ENCODE assay signal across 24 cellular contexts in the genomic region with DNA sequence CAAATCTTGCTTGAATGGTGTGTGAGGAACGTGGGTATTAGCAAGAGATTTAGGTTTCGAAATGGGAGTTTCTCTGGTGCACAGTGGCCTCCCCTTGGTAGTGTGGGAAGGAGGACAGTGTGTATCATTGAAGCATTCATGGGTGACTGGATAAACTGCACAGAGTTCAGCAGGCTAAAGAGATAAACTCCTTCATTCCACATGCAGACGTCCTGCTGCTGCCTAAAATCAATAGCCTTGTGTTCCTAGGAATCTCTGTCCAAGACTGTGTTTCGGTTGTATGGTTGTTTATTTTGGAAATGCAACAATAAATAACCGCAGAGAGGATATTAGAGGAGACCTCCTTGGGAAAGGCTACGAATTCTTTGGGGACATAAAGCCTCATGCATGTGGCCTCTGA.
DNase-seq lines count a peak whose midpoint lies in the region; ATAC-seq and TF ChIP-seq lines count a peak whose summit lies in the region.
"Had no signal": no experiment of that assay in that cellular context is flagged by ENCODE, and none has a peak within 500 bp of the region (broad histone marks: within the 10 kb centered on the region; RNA-seq: fewer than 3 reads in every experiment).

No MANE protein-coding gene starts in this region.

- H3K4me3 Mint-ChIP-seq in nephron progenitor cell: peak overlapping the region; percentile 12
- no peak overlapping the region for H3K4me3 Mint-ChIP-seq in activated naive CD8-positive, alpha-beta T cell treated with anti-CD3 and anti-CD28 coated beads for 36 hours
- H3K4me3 Mint-ChIP-seq: activated naive CD8-positive, alpha-beta T cell treated with anti-CD3 and anti-CD28 coated beads, Interleukin-2, amount 50 U/mL, for 24 hours had no signal

- H3K4me3 ChIP-seq in fibroblast of mammary gland (ENCODE audit: control insufficient read depth, low read depth, low read length): no peak overlapping the region
- H3K4me3 ChIP-seq: Peyer's patch had no signal

- no peak for TF ChIP-seq CTCF in fibroblast of mammary gland (conservative IDR thresholded peaks at IDR 0.05; ENCODE audit: control insufficient read depth, insufficient read depth, low read depth, low read length)
- TF ChIP-seq CTCF in nephron progenitor cell (IDR thresholded peaks at IDR 0.05): no peak

- no peaks in the 10 kb centered on the region for H3K27me3 Mint-ChIP-seq in nephron progenitor cell (ENCODE audit: low read depth, poor library complexity)
- H3K27me3 Mint-ChIP-seq in activated naive CD8-positive, alpha-beta T cell treated with anti-CD3 and anti-CD28 coated beads for 36 hours: peaks cover 34% of the 10 kb centered on the region

- peaks cover 29% of the 10 kb centered on the region for H3K9me3 Mint-ChIP-seq in nephron progenitor cell
- H3K9me3 Mint-ChIP-seq in activated naive CD8-positive, alpha-beta T cell treated with anti-CD3 and anti-CD28 coated beads for 36 hours: peaks cover 3% of the 10 kb centered on the region

- DNase-seq in Caki2 (ENCODE audit: low read depth): peak; percentile 27
- DNase-seq in T1000 (lab: John Stamatoyannopoulos, UW): peak; percentile 89
- DNase-seq in fibroblast of mammary gland (ENCODE audit: low read depth): peak; percentile 59
- no peak for DNase-seq in nephron progenitor cell
- no peak for DNase-seq in activated naive CD8-positive, alpha-beta T cell treated with anti-CD3 and anti-CD28 coated beads for 36 hours
- DNase-seq in HUDEP-2 (lab: John Stamatoyannopoulos, UW; ENCODE audit: unreplicated experiment in 76 of 76): no peak
- DNase-seq in anterior cingulate cortex (lab: John Stamatoyannopoulos, UW): no peak
- DNase-seq: activated CD4-positive, alpha-beta T cell treated with anti-CD3 and anti-CD28 coated beads, Interleukin-2, amount 50 U/mL, for 48 hours; activated CD4-positive, CD25-positive, alpha-beta regulatory T cell; activated effector memory CD4-positive, alpha-beta T cell treated with anti-CD3 and anti-CD28 coated beads, Interleukin-2, amount 50 U/mL, for 16 hours; activated naive CD8-positive, alpha-beta T cell treated with anti-CD3 and anti-CD28 coated beads, Interleukin-2, amount 50 U/mL, for 24 hours; CD4-positive, CD25-positive, alpha-beta regulatory T cell; cortex of kidney; DMS 273 treated with DMSO at 0.1 percent for 48 hours; HCEC 1CT; NCI-H1092 treated with DMSO at 0.1 percent for 48 hours; NCI-H2029 treated with DMSO at 0.1 percent for 48 hours; NCI-H446; NK-92 treated with Interleukin-12 subunit alpha and Interleukin-12 subunit beta, amount 100 ng/mL, for 24 hours; Peyer's patch; stimulated activated CD4-positive, alpha-beta T cell treated with anti-CD3 and anti-CD28 coated beads, Interleukin-12 subunit alpha, Interleukin-12 subunit beta, amount 100 ng/mL, for 4 hours; stimulated activated CD4-positive, alpha-beta T cell treated with anti-CD3 and anti-CD28 coated beads, Interleukin-4, amount 100 ng/mL, for 4 hours; stimulated activated naive CD8-positive, alpha-beta T cell treated with anti-CD3 and anti-CD28 coated beads, Interleukin-15, Interleukin-2, amounts not matched to agents 100 U/mL and 50 U/mL, for 24 hours had no signal

- peaks cover 62% of the 10 kb centered on the region for H3K4me1 Mint-ChIP-seq in nephron progenitor cell
- no peaks in the 10 kb centered on the region for H3K4me1 Mint-ChIP-seq in activated naive CD8-positive, alpha-beta T cell treated with anti-CD3 and anti-CD28 coated beads for 36 hours
- H3K4me1 Mint-ChIP-seq: activated naive CD8-positive, alpha-beta T cell treated with anti-CD3 and anti-CD28 coated beads, Interleukin-2, amount 50 U/mL, for 24 hours; CD4-positive, CD25-positive, alpha-beta regulatory T cell had no signal

- peaks cover 27% of the 10 kb centered on the region for H3K36me3 Mint-ChIP-seq in nephron progenitor cell (ENCODE audit: low read depth)
- no peaks in the 10 kb centered on the region for H3K36me3 Mint-ChIP-seq in activated naive CD8-positive, alpha-beta T cell treated with anti-CD3 and anti-CD28 coated beads for 36 hours
- H3K36me3 Mint-ChIP-seq: CD4-positive, CD25-positive, alpha-beta regulatory T cell had no signal

- in situ Hi-C loops in Caki2 (cut with HindIII; ENCODE audit: low pct_unique_long_range_greater_than_20kb, low sequenced_read_pairs): no loop called here

- H3K27ac Mint-ChIP-seq in nephron progenitor cell: peak overlapping the region; percentile 98
- H3K27ac Mint-ChIP-seq in activated naive CD8-positive, alpha-beta T cell treated with anti-CD3 and anti-CD28 coated beads for 36 hours: no peak overlapping the region
- H3K27ac Mint-ChIP-seq: activated naive CD8-positive, alpha-beta T cell treated with anti-CD3 and anti-CD28 coated beads, Interleukin-2, amount 50 U/mL, for 24 hours had no signal

- no peak for ATAC-seq in GM18873 (IDR thresholded peaks at IDR 0.05; ENCODE audit: low FRiP score, unreplicated experiment)
- ATAC-seq: activated naive CD8-positive, alpha-beta T cell treated with anti-CD3 and anti-CD28 coated beads, Interleukin-2, amount 50 U/mL, for 24 hours; stimulated activated naive CD8-positive, alpha-beta T cell treated with anti-CD3 and anti-CD28 coated beads, Interleukin-15, Interleukin-2, amounts not matched to agents 100 U/mL and 50 U/mL, for 24 hours had no signal

Comparison
In these comparisons a context has a peak if more than half of its experiments do, and no peak if none do; other contexts are left out.
1. DNase-seq: peak in Caki2 (single experiment), T1000 (single experiment) and fibroblast of mammary gland (single experiment); none in nephron progenitor cell (single experiment), activated naive CD8-positive, alpha-beta T cell treated with anti-CD3 and anti-CD28 coated beads for 36 hours (single experiment), HUDEP-2 (0 of 76) and anterior cingulate cortex (0 of 58).